In the genomic region with DNA sequence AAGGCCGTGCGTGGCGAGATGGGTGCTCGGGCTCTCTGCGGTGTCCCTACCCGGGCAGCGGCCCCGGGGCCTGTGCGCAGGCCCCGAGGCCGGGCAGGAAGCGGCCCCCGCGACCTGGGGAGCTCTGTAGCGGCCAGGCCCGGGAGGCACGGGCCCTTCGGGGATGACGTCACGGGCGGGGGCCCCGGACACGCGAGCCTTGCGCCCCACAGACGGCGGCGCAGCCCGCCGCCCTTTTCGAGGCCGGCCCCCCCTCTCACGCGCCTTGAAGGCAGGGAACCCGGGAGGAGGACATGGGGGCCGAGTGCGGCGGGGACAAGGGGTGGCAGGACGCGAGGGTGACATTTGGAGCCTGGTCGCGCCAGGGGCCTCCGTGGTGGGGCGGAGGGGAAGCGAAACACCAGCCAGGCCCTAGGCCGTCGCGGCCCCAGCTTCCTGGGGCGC, we compare ENCODE assay signal across 8 cellular contexts. TPM values are rescaled to one million over a fixed set of nuclear protein-coding genes. Genes with fewer than 3 reads are reported as not detected.
A peak's percentile ranks its signal among the peaks of the same experiment; 100 is the strongest.
DNase-seq lines count a peak whose midpoint lies in the region; ATAC-seq and TF ChIP-seq lines count a peak whose summit lies in the region.

No MANE protein-coding gene starts in this region.

- in situ Hi-C loops in gastrocnemius medialis (cut with MboI; ENCODE audit: low sequenced_read_pairs in 4 of 4), result loop anchor here (25.0 kb wide), 2 partner anchors 105 to 180 kb away; no protein-coding TSS in a partner anchor

- no peak for TF ChIP-seq POLR2A in gastrocnemius medialis (IDR thresholded peaks at IDR 0.05)

- intact Hi-C loops in ascending aorta (cut with DNase I), result loop anchor here (1.0 to 5.0 kb wide), 4 partner anchors 12 to 290 kb away; partner anchors contain the start of genes DRC3 and TOM1L2
- intact Hi-C loops in gastrocnemius medialis (cut with DNase I; ENCODE audit: low total_unique reads), result loop anchor here (1.0 kb wide), 1 partner anchor 12 kb away; no protein-coding TSS in a partner anchor

- TF ChIP-seq CTCF in ascending aorta (IDR thresholded peaks at IDR 0.05), result no peak
- TF ChIP-seq CTCF in gastrocnemius medialis (IDR thresholded peaks at IDR 0.05 in 4 of 5, conservative IDR thresholded peaks at IDR 0.05 in 1 of 5), result no peak

- no peaks in the 10 kb centered on the region for H3K9me3 ChIP-seq in SK-N-MC (ENCODE audit: low read depth, low read length)
- no peaks in the 10 kb centered on the region for H3K9me3 ChIP-seq in ascending aorta
- H3K9me3 ChIP-seq in iPS DF 6.9 (ENCODE audit: control insufficient read depth, insufficient read depth, low read length), result no peaks in the 10 kb centered on the region
- H3K9me3 ChIP-seq in gastrocnemius medialis, result no peaks in the 10 kb centered on the region

- peak overlapping the region; percentile 62; the same call in 1 of the 2 replicates for H3K27ac ChIP-seq in SK-N-MC
- H3K27ac ChIP-seq in ascending aorta, result peak overlapping the region; percentile 86 to 91
- no peak overlapping the region for H3K27ac ChIP-seq in iPS DF 6.9 (ENCODE audit: low read length)
- peak overlapping the region; percentile 58 to 87 (median 80) for H3K27ac ChIP-seq in gastrocnemius medialis

- DNase-seq in DMS53 (lab: John Stamatoyannopoulos, UW), result peak; percentile 70
- DNase-seq in DMS53 treated with DMSO at 0.1 percent for 48 hours (lab: John Stamatoyannopoulos, UW; ENCODE audit: unreplicated experiment), result no peak
- DNase-seq in SK-N-MC (ENCODE audit: low read depth, low spot score), result no peak
- DNase-seq in ascending aorta (ENCODE audit: low spot score in 2 of 2), result peak in 1 of 2 donors; percentile 74
- DNase-seq in iPS DF 6.9 (ENCODE audit: low read depth, low spot score), result no peak
- DNase-seq in gastrocnemius medialis, result no peak
- DNase-seq in NCI-H446 treated with DMSO at 0.1 percent for 48 hours (lab: John Stamatoyannopoulos, UW), result no peak

- WGBS in iPS DF 6.9 (ENCODE audit: insufficient coverage, insufficient read length), result no CpG with 5 or more reads among the region's 49 CpGs

- H3K27me3 ChIP-seq in ascending aorta (no peaks in the 10 kb centered on the region), iPS DF 6.9 (ENCODE audit: control insufficient read depth, insufficient read depth, low read length) (peaks cover 77% of the 10 kb centered on the region), gastrocnemius medialis (no peaks in the 10 kb centered on the region)

- peak overlapping the region; percentile 85 for H3K9ac ChIP-seq in SK-N-MC (ENCODE audit: insufficient read length)

- H3K4me3 ChIP-seq in SK-N-MC, result peak overlapping the region; percentile 87
- peak overlapping the region; percentile 72 to 93 for H3K4me3 ChIP-seq in ascending aorta
- peak overlapping the region; percentile 46; the same call in 1 of the 2 replicates for H3K4me3 ChIP-seq in iPS DF 6.9 (ENCODE audit: low read length)
- peak overlapping the region; percentile 77 to 95 (median 85) for H3K4me3 ChIP-seq in gastrocnemius medialis

- ATAC-seq in HG02970 (IDR thresholded peaks at IDR 0.05; ENCODE audit: low FRiP score, unreplicated experiment) (peak; percentile 36), gastrocnemius medialis (peak; percentile 42 to 43)

- H3K36me3 ChIP-seq in SK-N-MC (ENCODE audit: insufficient read depth, low read length), result no peaks in the 10 kb centered on the region
- no peaks in the 10 kb centered on the region for H3K36me3 ChIP-seq in ascending aorta
- no peaks in the 10 kb centered on the region; the same call in 1 of the 2 replicates for H3K36me3 ChIP-seq in iPS DF 6.9 (ENCODE audit: control insufficient read depth, insufficient read depth, low read length)
- H3K36me3 ChIP-seq in gastrocnemius medialis, result no peaks in the 10 kb centered on the region

- H3K4me1 ChIP-seq in ascending aorta (peaks cover 0 to 24% of the 10 kb centered on the region in 2 donors), iPS DF 6.9 (ENCODE audit: control insufficient read depth, insufficient read depth, low read length) (peaks cover 12% of the 10 kb centered on the region), gastrocnemius medialis (peaks cover 18 to 26% of the 10 kb centered on the region in 2 donors)

RNA-seq across cellular contexts. Expression of gene RAI1, which starts 1.1 kb away (rescaled TPM):
- total RNA-seq in ascending aorta (24.7 TPM), gastrocnemius medialis (1 to 10 TPM; 2.1 to 6.7 (median 4.3) TPM)
